ENCODE assay signal across 31 cellular contexts in genomic region chr1:84488107-84488506, GRCh38.
"Had no signal": no experiment of that assay in that cellular context is flagged by ENCODE, and none has a peak within 500 bp of the region (broad histone marks: within the 10 kb centered on the region; RNA-seq: fewer than 3 reads in every experiment).

No MANE protein-coding gene starts in this region.

- DNase-seq: activated B cell treated with CpG ODN at 0.5 μM for 24 hours; activated CD4-positive, alpha-beta memory T cell treated with anti-CD3 and anti-CD28 coated beads for 36 hours; activated CD4-positive, alpha-beta T cell treated with anti-CD3 and anti-CD28 coated beads for 4 hours; activated CD4-positive, alpha-beta T cell treated with anti-CD3 and anti-CD28 coated beads, Interleukin-2, amount 50 U/mL, for 1 hour; activated CD4-positive, CD25-positive, alpha-beta regulatory T cell treated with anti-CD3 and anti-CD28 coated beads, Interleukin-2, amount 50 U/mL, for 72 hours; activated CD8-positive, alpha-beta memory T cell treated with anti-CD3 and anti-CD28 coated beads, Interleukin-2, amount 50 U/mL, for 4 hours; activated effector memory CD4-positive, alpha-beta T cell treated with anti-CD3 and anti-CD28 coated beads, Interleukin-2, amount 50 U/mL, for 16 hours; activated naive CD4-positive, alpha-beta T cell treated with Interleukin-2 at 50 U/mL for 16 hours; activated naive CD8-positive, alpha-beta T cell treated with anti-CD3 and anti-CD28 coated beads, Interleukin-2, amount 10 ng/mL, durations not matched to agents 7 days and 5 days; activated T-cell treated with anti-CD3 and anti-CD28 coated beads for 4 hours; activated T-cell treated with anti-CD3 and anti-CD28 coated beads, Interleukin-2, amount 50 U/mL, for 48 hours; adrenal gland; anterior cingulate cortex; caudate nucleus; cerebellar nuclear complex; Kasumi-1; KG1; MM.1S; NCI-H1092; NCI-H1436 treated with DMSO at 0.1 percent for 48 hours; NCI-H1694 treated with DMSO at 0.1 percent for 48 hours; NCI-H2029; NCI-H345; NCI-H524 treated with DMSO at 0.1 percent for 48 hours; OCI-M1; Right ventricle myocardium superior; SW 1271; T-helper 1 cell; T-helper 2 cell; T-helper 9 cell had no signal

- H3K4me3 ChIP-seq: adrenal gland had no signal

- ATAC-seq: activated T-helper 17 cell treated with anti-CD3 and anti-CD28 coated beads, Interleukin-2, amount 50 U/mL, for 72 hours had no signal
